In the genomic region with DNA sequence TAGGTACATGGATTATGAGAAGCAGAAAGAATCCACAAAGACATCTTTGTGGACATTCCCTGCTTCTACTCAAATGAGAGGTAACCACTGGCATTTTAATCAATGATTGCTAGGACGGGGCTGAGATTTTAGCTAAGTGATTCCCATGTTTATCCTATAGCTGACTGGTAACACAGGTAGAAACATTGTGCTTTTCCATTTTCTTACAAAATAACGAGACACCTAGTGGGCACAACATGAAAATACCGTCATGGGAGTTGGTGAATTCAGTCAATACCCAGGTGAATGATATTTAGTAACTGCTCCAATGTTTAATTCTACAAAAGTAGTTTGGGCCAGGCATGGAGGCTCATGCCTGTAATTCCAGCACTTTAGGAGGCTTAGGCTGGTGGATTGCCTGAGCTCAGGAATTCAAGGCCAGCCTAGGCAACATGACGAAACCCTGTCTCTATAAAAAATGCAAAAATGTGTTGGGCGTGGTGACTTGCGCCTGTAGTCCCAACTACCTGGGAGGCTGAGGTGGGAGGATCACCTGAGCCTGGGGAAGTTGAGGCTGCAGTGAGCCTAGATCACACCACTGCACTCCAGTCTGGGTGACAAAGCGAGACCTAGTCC, we compare ENCODE assay signal across 8 cellular contexts. TPM values are rescaled to one million over a fixed set of nuclear protein-coding genes. Genes with fewer than 3 reads are reported as not detected.
DNase-seq lines count a peak whose midpoint lies in the region; ATAC-seq and TF ChIP-seq lines count a peak whose summit lies in the region.

No MANE protein-coding gene starts in this region.

- H3K4me1 Mint-ChIP-seq in activated CD4-positive, alpha-beta T cell treated with anti-CD3 and anti-CD28 coated beads, Interleukin-2, amount 10 ng/mL, durations not matched to agents 24 days and 14 days: peaks cover 53% of the 10 kb centered on the region
- peaks cover 50% of the 10 kb centered on the region for H3K4me1 Mint-ChIP-seq in activated naive CD8-positive, alpha-beta T cell treated with anti-CD3 and anti-CD28 coated beads for 36 hours

- no peaks in the 10 kb centered on the region for H3K9me3 Mint-ChIP-seq in activated CD4-positive, alpha-beta T cell treated with anti-CD3 and anti-CD28 coated beads, Interleukin-2, amount 10 ng/mL, durations not matched to agents 24 days and 14 days
- no peaks in the 10 kb centered on the region for H3K9me3 Mint-ChIP-seq in activated naive CD8-positive, alpha-beta T cell treated with anti-CD3 and anti-CD28 coated beads for 36 hours

- H3K27ac Mint-ChIP-seq in activated CD4-positive, alpha-beta T cell treated with anti-CD3 and anti-CD28 coated beads, Interleukin-2, amount 10 ng/mL, durations not matched to agents 24 days and 14 days: peak overlapping the region; percentile 86
- H3K27ac Mint-ChIP-seq in activated naive CD8-positive, alpha-beta T cell treated with anti-CD3 and anti-CD28 coated beads for 36 hours: peak overlapping the region; percentile 90

- H3K36me3 Mint-ChIP-seq in activated CD4-positive, alpha-beta T cell treated with anti-CD3 and anti-CD28 coated beads, Interleukin-2, amount 10 ng/mL, durations not matched to agents 24 days and 14 days (ENCODE audit: low read depth): no peaks in the 10 kb centered on the region
- peaks cover 2% of the 10 kb centered on the region for H3K36me3 Mint-ChIP-seq in activated naive CD8-positive, alpha-beta T cell treated with anti-CD3 and anti-CD28 coated beads for 36 hours

- DNase-seq in activated CD4-positive, alpha-beta T cell treated with anti-CD3 and anti-CD28 coated beads, Interleukin-2, amount 10 ng/mL, durations not matched to agents 24 days and 14 days: peak; percentile 79
- no peak for DNase-seq in activated CD4-positive, alpha-beta T cell treated with anti-CD3 and anti-CD28 coated beads, Interleukin-2, amount 50 U/mL, for 4 hours
- DNase-seq in LNCaP clone FGC (ENCODE audit: low read depth) (no peak), left kidney (ENCODE audit: low read depth, low spot score) (peak; percentile 56), CD1c-positive myeloid dendritic cell (ENCODE audit: extremely low spot score) (no peak), NCI-H187 treated with DMSO at 0.1 percent for 48 hours (lab: John Stamatoyannopoulos, UW) (no peak)
- no peak for DNase-seq in activated naive CD8-positive, alpha-beta T cell treated with anti-CD3 and anti-CD28 coated beads for 36 hours

- intact Hi-C loops in activated CD4-positive, alpha-beta T cell treated with anti-CD3 and anti-CD28 coated beads, Interleukin-2, amount 10 ng/mL, durations not matched to agents 24 days and 14 days (cut with micrococcal nuclease): loop anchor here (1.0 to 5.0 kb wide), 2 partner anchors 37 to 192 kb away; partner anchors contain the start of gene DENND4A

- no peaks in the 10 kb centered on the region for H3K27me3 Mint-ChIP-seq in activated CD4-positive, alpha-beta T cell treated with anti-CD3 and anti-CD28 coated beads, Interleukin-2, amount 10 ng/mL, durations not matched to agents 24 days and 14 days
- no peaks in the 10 kb centered on the region for H3K27me3 Mint-ChIP-seq in activated naive CD8-positive, alpha-beta T cell treated with anti-CD3 and anti-CD28 coated beads for 36 hours

- H3K4me3 ChIP-seq in LNCaP clone FGC (ENCODE audit: low read depth, low read length): no peak overlapping the region

- peak overlapping the region; percentile 34 for H3K4me3 Mint-ChIP-seq in activated CD4-positive, alpha-beta T cell treated with anti-CD3 and anti-CD28 coated beads, Interleukin-2, amount 10 ng/mL, durations not matched to agents 24 days and 14 days
- H3K4me3 Mint-ChIP-seq in activated naive CD8-positive, alpha-beta T cell treated with anti-CD3 and anti-CD28 coated beads for 36 hours: no peak overlapping the region

- TF ChIP-seq CTCF in LNCaP clone FGC (IDR thresholded peaks at IDR 0.05; ENCODE audit: control insufficient read depth, extremely low read depth, insufficient read depth): peak; percentile 61

- no peak for ATAC-seq in HG02623 (IDR thresholded peaks at IDR 0.05; ENCODE audit: unreplicated experiment)

RNA-seq across cellular contexts. Expression of gene DENND4A, which starts 37.2 kb away (rescaled TPM):
- 44.2 and 48.3 TPM in 2 replicates for total RNA-seq in activated CD4-positive, alpha-beta T cell treated with anti-CD3 and anti-CD28 coated beads, Interleukin-2, amount 10 ng/mL, durations not matched to agents 24 days and 14 days
- total RNA-seq in activated naive CD8-positive, alpha-beta T cell treated with anti-CD3 and anti-CD28 coated beads for 36 hours: 10 to 100 TPM; 47.6 to 52.2 TPM

RNA-seq across cellular contexts. Expression of gene RAB11A, which starts 40.0 kb away (rescaled TPM):
- total RNA-seq in activated CD4-positive, alpha-beta T cell treated with anti-CD3 and anti-CD28 coated beads, Interleukin-2, amount 10 ng/mL, durations not matched to agents 24 days and 14 days: 163 TPM in 2 replicates
- 100 to 1,000 TPM; 129 to 130 TPM for total RNA-seq in activated naive CD8-positive, alpha-beta T cell treated with anti-CD3 and anti-CD28 coated beads for 36 hours

Comparison
In these comparisons a context has a peak if more than half of its experiments do, and no peak if none do; other contexts are left out.
1. DNase-seq: peak in activated CD4-positive, alpha-beta T cell treated with anti-CD3 and anti-CD28 coated beads, Interleukin-2, amount 10 ng/mL, durations not matched to agents 24 days and 14 days (single experiment) and left kidney (single experiment); none in activated CD4-positive, alpha-beta T cell treated with anti-CD3 and anti-CD28 coated beads, Interleukin-2, amount 50 U/mL, for 4 hours (0 of 2), LNCaP clone FGC (single experiment), activated naive CD8-positive, alpha-beta T cell treated with anti-CD3 and anti-CD28 coated beads for 36 hours (single experiment), CD1c-positive myeloid dendritic cell (single experiment) and NCI-H187 treated with DMSO at 0.1 percent for 48 hours (single experiment).